18 cellular contexts compared by ENCODE assay signal in the genomic region with DNA sequence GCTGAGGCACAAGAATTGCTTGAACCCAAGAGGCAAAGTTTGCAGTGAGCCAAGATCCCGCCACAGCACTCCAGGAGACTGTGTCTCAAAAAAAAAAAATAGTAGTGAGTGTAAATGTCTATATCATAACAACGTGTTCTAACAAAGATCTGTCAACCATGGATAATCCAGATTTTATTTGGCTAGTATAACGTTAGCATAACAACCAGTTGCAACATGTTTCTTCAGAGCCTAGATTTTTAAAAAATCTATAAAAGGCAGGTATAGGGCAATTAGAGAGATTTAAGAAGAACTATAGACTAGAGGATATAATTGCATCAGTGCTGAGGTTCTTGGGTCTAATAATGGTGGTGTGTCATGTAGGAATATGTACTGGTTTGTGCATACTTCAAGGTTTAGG. TPM values are rescaled to one million over a fixed set of nuclear protein-coding genes. Genes with fewer than 3 reads are reported as not detected.
DNase-seq lines count a peak whose midpoint lies in the region; ATAC-seq and TF ChIP-seq lines count a peak whose summit lies in the region.
"Had no signal": no experiment of that assay in that cellular context is flagged by ENCODE, and none has a peak within 500 bp of the region (broad histone marks: within the 10 kb centered on the region; RNA-seq: fewer than 3 reads in every experiment).

No MANE protein-coding gene starts in this region.

- no peak overlapping the region for H2BK120ac ChIP-seq in H9 (ENCODE audit: low read depth, low read length, poor library complexity, severe bottlenecking)

- intact Hi-C loops in esophagus muscularis mucosa (cut with DNase I) (loop anchor here (5.0 kb wide), 1 partner anchor 49 kb away; no protein-coding TSS in a partner anchor), prostate gland (cut with DNase I) (no loop called here)

- H3K56ac ChIP-seq in H9 (ENCODE audit: insufficient read length, low read depth, low read length): no peak overlapping the region

- H3K9me3 Mint-ChIP-seq in H9: no peaks in the 10 kb centered on the region
- H3K9me3 Mint-ChIP-seq in WTC11: no peaks in the 10 kb centered on the region

- CTCF ChIA-PET in WTC11 (lab: Charles Lee): interaction anchor here (0.9 kb wide), 1 partner anchor 57 kb away, joined by 3 read pairs; no protein-coding TSS in a partner anchor

- H3K14ac ChIP-seq in H9 (ENCODE audit: insufficient read depth, low read length): no peak overlapping the region

- H3K4me3 Mint-ChIP-seq in H9: no peak overlapping the region
- H3K4me3 Mint-ChIP-seq in WTC11: no peak overlapping the region
- H3K4me3 Mint-ChIP-seq: B cell had no signal

- H3K79me1 ChIP-seq in H9 (ENCODE audit: insufficient read depth, low read depth, low read length, poor library complexity, severe bottlenecking): peaks cover 5% of the 10 kb centered on the region

- no peak for DNase-seq in H9
- DNase-seq in WTC11 (ENCODE audit: low spot score): no peak
- no peak for DNase-seq in esophagus muscularis mucosa (ENCODE audit: extremely low spot score)
- no peak for DNase-seq in prostate gland (ENCODE audit: low spot score)
- no peak for DNase-seq in retina
- DNase-seq: DMS79 treated with DMSO at 0.1 percent for 48 hours, IMR-90, Karpas-422, MG63, NCI-H1048, NCI-H1436, NCI-H1930, NCI-H446 treated with DMSO at 0.1 percent for 48 hours, SHP77 had no signal

- TF ChIP-seq EP300 in esophagus muscularis mucosa (IDR thresholded peaks at IDR 0.05): no peak

- peaks cover 52 to 62% of the 10 kb centered on the region in 2 experiments for H3K4me1 Mint-ChIP-seq in H9
- peaks cover 67% of the 10 kb centered on the region for H3K4me1 Mint-ChIP-seq in WTC11
- H3K4me1 Mint-ChIP-seq: B cell had no signal

- ATAC-seq in WTC11: no peak
- no peak for ATAC-seq in GM18909 (IDR thresholded peaks at IDR 0.05; ENCODE audit: poor library complexity, unreplicated experiment)
- no peak for ATAC-seq in HG03135 (IDR thresholded peaks at IDR 0.05; ENCODE audit: unreplicated experiment)

- WGBS in H9 (ENCODE audit: extremely low coverage, insufficient read length, low lambda C conversion rate): no CpG with 5 or more reads among the region's 3 CpGs
- 55% methylated on average over 3 of the region's 3 CpGs for WGBS in esophagus muscularis mucosa
- WGBS in prostate gland: 33% methylated on average over 3 of the region's 3 CpGs

- H4K8ac ChIP-seq in H9 (replicated peaks; ENCODE audit: insufficient read length, low read depth, low read length): no peak overlapping the region

- H2BK5ac ChIP-seq in H9 (ENCODE audit: insufficient read length, low read length): no peak overlapping the region

- H2BK20ac ChIP-seq in H9 (ENCODE audit: low read depth, low read length, poor library complexity, severe bottlenecking): no peak overlapping the region

- H3K27ac ChIP-seq in H9 (ENCODE audit: insufficient read length, low read depth, low read length) (no peak overlapping the region), esophagus muscularis mucosa (replicated peaks in 1 of 4) (peak overlapping the region in 3 of 4 donors; percentile 41 to 81 (median 53)), prostate gland (peak overlapping the region; percentile 92 to 93)
- H3K27ac ChIP-seq: HL-60 had no signal

- no peak overlapping the region for H2BK15ac ChIP-seq in H9 (ENCODE audit: low read depth, low read length)

- H3K36me3 Mint-ChIP-seq in H9 (ENCODE audit: insufficient read depth in 1 of 3, low read depth in 3 of 3) (no peaks in the 10 kb centered on the region), WTC11 (no peaks in the 10 kb centered on the region)

- H4K91ac ChIP-seq in H9 (ENCODE audit: insufficient read length, low read depth, low read length): no peak overlapping the region

- H3K4me3 ChIP-seq in esophagus muscularis mucosa (no peak overlapping the region), prostate gland (no peak overlapping the region)
- H3K4me3 ChIP-seq: MG63 had no signal

- H3K9ac ChIP-seq in H9 (ENCODE audit: extremely low read depth, insufficient read length, low read length): no peak overlapping the region

- H3K27me3 Mint-ChIP-seq in H9 (ENCODE audit: low read depth): no peaks in the 10 kb centered on the region
- H3K27me3 Mint-ChIP-seq in WTC11 (ENCODE audit: low read depth): no peaks in the 10 kb centered on the region

- no peak overlapping the region for H3K23ac ChIP-seq in H9 (ENCODE audit: insufficient read length, low read depth, low read length)

- H3K36me3 ChIP-seq in esophagus muscularis mucosa (no peaks in the 10 kb centered on the region), prostate gland (no peaks in the 10 kb centered on the region)
- H3K36me3 ChIP-seq: MG63 had no signal

- H3K18ac ChIP-seq in H9 (ENCODE audit: insufficient read length, low read depth, low read length): no peak overlapping the region

- no peaks in the 10 kb centered on the region for H4K20me1 ChIP-seq in H9 (ENCODE audit: control insufficient read depth, insufficient read depth, insufficient read length)

- no peaks in the 10 kb centered on the region for H3K9me3 ChIP-seq in H9 (ENCODE audit: control insufficient read depth, low read depth, low read length)
- no peaks in the 10 kb centered on the region for H3K9me3 ChIP-seq in esophagus muscularis mucosa
- H3K9me3 ChIP-seq in prostate gland: no peaks in the 10 kb centered on the region
- H3K9me3 ChIP-seq: MG63 had no signal

- H2AFZ ChIP-seq in H9 (ENCODE audit: low read length): no peak overlapping the region

- TF ChIP-seq POLR2A in esophagus muscularis mucosa (IDR thresholded peaks at IDR 0.05; ENCODE audit: low read depth): no peak
- no peak for TF ChIP-seq POLR2A in prostate gland (IDR thresholded peaks at IDR 0.05)

- H3K27me3 ChIP-seq in H9 (ENCODE audit: insufficient read depth, low read length): no peaks in the 10 kb centered on the region
- no peaks in the 10 kb centered on the region for H3K27me3 ChIP-seq in esophagus muscularis mucosa
- H3K27me3 ChIP-seq in prostate gland (replicated peaks; ENCODE audit: insufficient read depth): no peaks in the 10 kb centered on the region
- H3K27me3 ChIP-seq: MG63 had no signal

- no peak overlapping the region for H4K5ac ChIP-seq in H9 (ENCODE audit: insufficient read length, low read depth, low read length)

- H3T11ph ChIP-seq in H9 (ENCODE audit: low read length): no peak overlapping the region

- peak overlapping the region in 2 of 3 experiments; percentile 47 to 81; a peak in 4 of 7 replicates for H3K27ac Mint-ChIP-seq in H9
- H3K27ac Mint-ChIP-seq in WTC11: peak overlapping the region; percentile 83; the same call in 1 of the 2 replicates
- H3K27ac Mint-ChIP-seq: B cell had no signal

- H2AK5ac ChIP-seq in H9 (ENCODE audit: insufficient read length, low read length): no peak overlapping the region

- TF ChIP-seq CTCF in H9 (conservative IDR thresholded peaks at IDR 0.05) (no peak), WTC11 (IDR thresholded peaks at IDR 0.05) (no peak), esophagus muscularis mucosa (IDR thresholded peaks at IDR 0.05) (no peak), prostate gland (IDR thresholded peaks at IDR 0.05) (no peak)

- H3K4ac ChIP-seq in H9 (ENCODE audit: low read depth, low read length): no peak overlapping the region

- peaks cover 8% of the 10 kb centered on the region; the same call in 1 of the 2 replicates for H3K79me2 ChIP-seq in H9 (ENCODE audit: insufficient read depth, low read length)

- no peaks in the 10 kb centered on the region for H3K23me2 ChIP-seq in H9 (ENCODE audit: insufficient read length, low read depth, low read length, poor library complexity, severe bottlenecking)

- H3K4me1 ChIP-seq in H9 (ENCODE audit: insufficient read depth, low read length) (peaks cover 8% of the 10 kb centered on the region; the same call in 1 of the 2 replicates), esophagus muscularis mucosa (peaks cover 38 to 98% (median 92%) of the 10 kb centered on the region in 4 donors), prostate gland (replicated peaks) (peaks cover 43% of the 10 kb centered on the region)

- POLR2A ChIA-PET in WTC11 (lab: Charles Lee): no interaction called here

- H2BK12ac ChIP-seq in H9 (ENCODE audit: insufficient read length, low read depth, low read length): no peak overlapping the region

- H3K4me2 ChIP-seq in H9 (ENCODE audit: insufficient read depth, insufficient read length, low read length): no peak overlapping the region

TF ChIP-seq in WTC11, 78 proteins besides CTCF, POLR2A, EP300 and RAD21 (continues in another document):
- TF ChIP-seq, protein P1, sequence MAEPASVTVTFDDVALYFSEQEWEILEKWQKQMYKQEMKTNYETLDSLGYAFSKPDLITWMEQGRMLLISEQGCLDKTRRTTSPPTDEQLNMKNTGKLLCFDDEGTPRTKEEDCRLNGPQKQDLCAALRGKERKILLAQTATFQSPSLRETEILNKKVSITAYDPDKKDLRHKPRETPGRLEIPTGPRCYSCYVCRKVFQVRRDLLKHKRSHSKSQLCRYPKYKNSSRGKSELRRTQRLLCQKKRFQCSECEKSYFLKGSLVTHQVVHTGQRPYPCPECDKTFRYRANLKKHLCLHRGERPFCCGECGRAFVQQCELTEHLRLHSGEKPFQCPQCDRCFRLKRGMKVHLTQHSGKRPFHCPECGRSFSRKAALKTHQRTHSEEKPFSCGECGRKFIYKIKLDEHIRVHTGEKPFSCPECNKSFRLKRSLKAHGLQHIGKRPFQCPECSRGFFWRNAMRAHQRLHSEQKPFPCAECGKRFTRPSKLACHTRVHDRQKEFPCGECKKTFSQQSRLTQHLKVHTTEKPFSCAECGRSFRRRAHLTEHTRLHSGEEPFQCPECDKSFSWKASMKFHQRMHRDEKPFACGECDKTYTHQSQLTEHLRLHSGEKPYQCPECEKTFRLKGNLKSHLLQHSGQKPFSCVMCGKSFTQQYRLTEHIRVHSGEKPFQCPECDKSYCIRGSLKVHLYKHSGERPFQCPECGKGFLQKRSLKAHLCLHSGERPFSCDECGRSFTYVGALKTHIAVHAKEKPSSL (CRISPR knock-in tag; conservative IDR thresholded peaks at IDR 0.05): no peak

RNA-seq across cellular contexts. Expression of gene DLG5, which starts 30.5 kb away (rescaled TPM):
- total RNA-seq in H9 (2021): 67.2 and 67.4 TPM in 2 replicates
- 58.1 to 65.5 TPM (median 59.1 TPM) in 3 replicates for total RNA-seq in WTC11 (2021)
- 100 to 1,000 TPM in 1 of 4 donors, 10 to 100 TPM in 3; 55.7 to 120 (median 76.6) TPM for total RNA-seq in esophagus muscularis mucosa
- total RNA-seq in prostate gland: 100 to 1,000 TPM in 1 of 2 donors, 10 to 100 TPM in 1; 72.3 to 134 TPM
